In genomic region chr11:66969584-66970205, GRCh38 we compare ENCODE assay signal across 1 cellular context.
TF ChIP-seq lines count a peak whose summit lies in the region.

No MANE protein-coding gene starts in this region.

TF ChIP-seq in GM23338, 12 proteins besides CTCF, POLR2A, EP300 and RAD21:
- TF ChIP-seq EZH2 (IDR thresholded peaks at IDR 0.05; ENCODE audit: low read depth, unreplicated experiment) (no peak), JUNB (IDR thresholded peaks at IDR 0.05; ENCODE audit: unreplicated experiment) (no peak), ZNF331 (CRISPR knock-in tag; IDR thresholded peaks at IDR 0.05; ENCODE audit: low read depth) (no peak)
TF ChIP-seq in GM23338: peak in this region for 0.
